23 cellular contexts compared by ENCODE assay signal in the genomic region with DNA sequence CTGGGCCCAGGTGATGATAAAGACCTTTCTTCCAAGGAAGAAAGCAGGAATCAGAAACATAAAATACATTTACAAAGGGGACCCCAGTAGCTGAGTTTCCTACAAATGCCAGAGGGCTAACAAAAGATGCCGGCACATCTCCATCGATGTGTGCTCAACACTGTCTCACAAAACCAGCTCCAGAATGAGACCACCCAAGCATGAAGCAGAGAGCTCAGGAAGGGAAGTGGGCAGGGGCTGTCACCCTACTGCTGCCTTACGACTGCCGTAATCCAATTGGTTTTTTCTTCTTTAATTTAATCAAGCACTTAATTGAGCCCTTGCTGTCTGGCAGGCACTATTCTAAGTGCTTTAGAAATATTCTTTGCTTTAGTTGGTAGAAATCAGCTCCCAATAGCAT.
"Had no signal": no experiment of that assay in that cellular context is flagged by ENCODE, and none has a peak within 500 bp of the region (broad histone marks: within the 10 kb centered on the region; RNA-seq: fewer than 3 reads in every experiment).

No MANE protein-coding gene starts in this region.

- H3K27me3 Mint-ChIP-seq: activated B cell treated with CpG ODN at 0.5 μM for 24 hours; activated CD4-positive, alpha-beta T cell treated with anti-CD3 and anti-CD28 coated beads for 36 hours; activated naive CD8-positive, alpha-beta T cell; activated T-cell treated with anti-CD3 and anti-CD28 coated beads, Interleukin-2, amount 50 U/mL, for 24 hours; activated T-helper 17 cell treated with anti-CD3 and anti-CD28 coated beads, Interleukin-2, amount 50 U/mL, for 72 hours; natural killer cell treated with Interleukin-12 subunit alpha and Interleukin-12 subunit beta and Interleukin-15 and Interleukin-18, amount 100 ng/mL, for 72 hours; stimulated activated memory B cell treated with anti-CD40 and anti-IgM and Interleukin-4, amounts not matched to agents 10 μg/mL and 1 μg/mL and 100 μg/mL, for 72 hours had no signal

- H3K27me3 ChIP-seq: esophagus squamous epithelium, gastrocnemius medialis, right lobe of liver, uterus had no signal

- H3K4me3 Mint-ChIP-seq: activated B cell treated with CpG ODN at 0.5 μM for 24 hours; activated CD4-positive, alpha-beta T cell treated with anti-CD3 and anti-CD28 coated beads for 36 hours; activated naive CD8-positive, alpha-beta T cell; activated T-cell treated with anti-CD3 and anti-CD28 coated beads, Interleukin-2, amount 50 U/mL, for 24 hours; activated T-helper 17 cell treated with anti-CD3 and anti-CD28 coated beads, Interleukin-2, amount 50 U/mL, for 72 hours; endodermal cell; natural killer cell treated with Interleukin-12 subunit alpha and Interleukin-12 subunit beta and Interleukin-15 and Interleukin-18, amount 100 ng/mL, for 72 hours; stimulated activated memory B cell treated with anti-CD40 and anti-IgM and Interleukin-4, amounts not matched to agents 10 μg/mL and 1 μg/mL and 100 μg/mL, for 72 hours had no signal

- H3K36me3 Mint-ChIP-seq: activated naive CD8-positive, alpha-beta T cell; natural killer cell treated with Interleukin-12 subunit alpha and Interleukin-12 subunit beta and Interleukin-15 and Interleukin-18, amount 100 ng/mL, for 72 hours; stimulated activated memory B cell treated with anti-CD40 and anti-IgM and Interleukin-4, amounts not matched to agents 10 μg/mL and 1 μg/mL and 100 μg/mL, for 72 hours had no signal

- H3K4me3 ChIP-seq: coronary artery, esophagus squamous epithelium, gastrocnemius medialis, left ventricle myocardium inferior, right lobe of liver, skin epidermis, uterus had no signal

- H3K27ac ChIP-seq: coronary artery, esophagus squamous epithelium, gastrocnemius medialis, left ventricle myocardium inferior, right lobe of liver, skin epidermis, uterus had no signal

- DNase-seq: activated B cell treated with CpG ODN at 0.5 μM for 24 hours; activated CD4-positive, alpha-beta T cell treated with anti-CD3 and anti-CD28 coated beads for 36 hours; activated CD4-positive, alpha-beta T cell treated with anti-CD3 and anti-CD28 coated beads, Interleukin-2, amount 50 U/mL, for 4 hours; activated CD8-positive, alpha-beta memory T cell treated with anti-CD3 and anti-CD28 coated beads for 24 hours; activated CD8-positive, alpha-beta memory T cell treated with anti-CD3 and anti-CD28 coated beads, Interleukin-2, amount 50 U/mL, for 4 hours; activated T-cell treated with anti-CD3 and anti-CD28 coated beads, Interleukin-2, amount 50 U/mL, for 24 hours; endodermal cell; esophagus squamous epithelium; gastrocnemius medialis; hippocampal formation; left ventricle myocardium inferior; midbrain; nucleus accumbens; right lobe of liver; stimulated activated CD4-positive, alpha-beta T cell treated with anti-CD3 and anti-CD28 coated beads, Interleukin-1b, Interleukin-23, amount 100 ng/mL, for 48 hours; T1000; uterus had no signal

- H3K9me3 Mint-ChIP-seq: activated B cell treated with CpG ODN at 0.5 μM for 24 hours; activated T-cell treated with anti-CD3 and anti-CD28 coated beads, Interleukin-2, amount 50 U/mL, for 24 hours; activated T-helper 17 cell treated with anti-CD3 and anti-CD28 coated beads, Interleukin-2, amount 50 U/mL, for 72 hours; endodermal cell; natural killer cell treated with Interleukin-12 subunit alpha and Interleukin-12 subunit beta and Interleukin-15 and Interleukin-18, amount 100 ng/mL, for 72 hours; stimulated activated memory B cell treated with anti-CD40 and anti-IgM and Interleukin-4, amounts not matched to agents 10 μg/mL and 1 μg/mL and 100 μg/mL, for 72 hours had no signal

- H3K27ac Mint-ChIP-seq: activated B cell treated with CpG ODN at 0.5 μM for 24 hours; activated CD4-positive, alpha-beta T cell treated with anti-CD3 and anti-CD28 coated beads for 36 hours; activated naive CD8-positive, alpha-beta T cell; activated T-cell treated with anti-CD3 and anti-CD28 coated beads, Interleukin-2, amount 50 U/mL, for 24 hours; endodermal cell; natural killer cell treated with Interleukin-12 subunit alpha and Interleukin-12 subunit beta and Interleukin-15 and Interleukin-18, amount 100 ng/mL, for 72 hours had no signal

- H3K36me3 ChIP-seq: esophagus squamous epithelium, gastrocnemius medialis, left ventricle myocardium inferior, right lobe of liver, uterus had no signal

- H3K9me3 ChIP-seq: esophagus squamous epithelium, gastrocnemius medialis, left ventricle myocardium inferior, right lobe of liver, uterus had no signal

- H3K4me1 ChIP-seq: uterus had no signal
